ENCODE assay signal across 8 cellular contexts in the genomic region with DNA sequence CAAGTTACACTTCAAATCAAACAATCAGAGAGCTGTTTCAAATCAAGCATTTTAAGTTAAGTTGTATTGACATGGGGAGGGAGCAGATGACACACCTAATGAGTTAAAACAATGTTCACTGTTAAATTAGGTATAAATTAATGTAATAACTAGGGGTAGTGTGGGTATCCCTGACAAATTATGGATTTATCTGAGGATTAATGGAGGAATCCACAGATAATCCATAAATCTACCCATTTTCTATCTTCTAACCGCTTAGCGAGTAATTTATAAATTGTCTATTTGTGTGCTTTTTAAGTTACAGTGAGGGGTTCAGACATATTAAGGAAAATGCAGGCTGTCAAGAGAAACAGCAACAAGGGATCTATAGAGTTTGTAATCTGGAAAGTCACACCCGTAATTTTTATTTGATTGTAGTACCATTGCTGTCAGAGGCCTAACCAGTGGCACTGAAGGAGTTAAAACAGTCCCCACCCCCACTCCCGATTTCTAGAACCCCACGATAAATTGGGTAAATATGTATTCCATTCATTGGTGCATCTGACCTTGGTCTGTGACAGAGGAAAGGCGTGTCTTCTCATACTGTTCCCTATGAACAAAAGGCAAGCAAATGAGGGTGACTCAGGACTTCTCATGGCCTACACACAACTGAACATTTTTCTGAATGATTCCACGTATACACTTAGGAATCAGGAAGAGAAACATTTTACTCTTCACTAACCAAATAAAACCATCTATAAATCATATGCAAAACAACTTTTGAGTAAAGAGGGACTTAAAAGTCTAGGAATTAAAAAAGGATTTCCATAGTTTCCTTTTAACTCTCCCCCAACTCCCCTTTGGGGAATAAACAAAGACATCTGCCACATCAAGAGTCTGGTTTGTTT. TPM values are rescaled to one million over a fixed set of nuclear protein-coding genes. Genes with fewer than 3 reads are reported as not detected.
DNase-seq lines count a peak whose midpoint lies in the region; FAIRE-seq and TF ChIP-seq lines count a peak whose summit lies in the region.

No MANE protein-coding gene starts in this region.

- no peaks in the 10 kb centered on the region for H3K27me3 ChIP-seq in H1 (replicated peaks in 1 of 4; ENCODE audit: control insufficient read depth in 3 of 4, extremely low read depth in 1 of 4, insufficient read depth in 3 of 4, low read length in 3 of 4)
- no peaks in the 10 kb centered on the region for H3K27me3 ChIP-seq in vagina

- no peak overlapping the region for H4K91ac ChIP-seq in H1 (replicated peaks; ENCODE audit: insufficient read length, low read length)

- H3K4me1 ChIP-seq in H1 (replicated peaks in 1 of 4; ENCODE audit: control insufficient read depth in 3 of 4, insufficient read depth in 4 of 4, low read length in 3 of 4): peaks cover 10 to 24% (median 19%) of the 10 kb centered on the region in 4 experiments
- peaks cover 78% of the 10 kb centered on the region for H3K4me1 ChIP-seq in vagina

- no peak overlapping the region for H3K14ac ChIP-seq in H1 (ENCODE audit: insufficient read length)

- CTCF ChIA-PET in H1 (lab: Charles Lee; ENCODE audit: partially characterized antibody): interaction anchor here (0.5 to 2.4 kb wide), 4 partner anchors 9 to 594 kb away, joined by 3 to 8 read pairs (median 4); no protein-coding TSS in a partner anchor

- no peaks in the 10 kb centered on the region for H3K27me3 Mint-ChIP-seq in activated T-cell treated with anti-CD3 and anti-CD28 coated beads, Interleukin-2, amount 50 U/mL, for 24 hours

- peak overlapping the region; percentile 19 to 25; a peak in 3 of 4 replicates for H3K4me2 ChIP-seq in H1 (ENCODE audit: insufficient read depth in 1 of 2, low read depth in 2 of 2, low read length in 2 of 2)

- no peak overlapping the region for H3K23ac ChIP-seq in H1 (ENCODE audit: insufficient read length)

- H3K4ac ChIP-seq in H1 (replicated peaks; ENCODE audit: insufficient read length, low read depth, low read length): no peak overlapping the region

- H3K4me3 ChIP-seq in H1 (ENCODE audit: extremely low read depth in 1 of 4, insufficient read depth in 2 of 4, low read depth in 3 of 4, low read length in 4 of 4) (peak overlapping the region in 1 of 4 experiments; percentile 71; a peak in 1 of 8 replicates), vagina (peak overlapping the region in 1 of 2 donors; percentile 17)

- H2BK120ac ChIP-seq in H1 (replicated peaks; ENCODE audit: low read depth, low read length): no peak overlapping the region

- peak overlapping the region; percentile 99 for H3K27ac Mint-ChIP-seq in activated T-cell treated with anti-CD3 and anti-CD28 coated beads, Interleukin-2, amount 50 U/mL, for 24 hours

- no peak overlapping the region for H2AFZ ChIP-seq in H1 (ENCODE audit: low read length)

- H2BK12ac ChIP-seq in H1 (ENCODE audit: low read depth, low read length): no peak overlapping the region

- TF ChIP-seq CTCF in H1 (IDR thresholded peaks at IDR 0.05; ENCODE audit: control extremely low read depth in 1 of 3, insufficient read depth in 1 of 3, low read depth in 1 of 3, low read length in 3 of 3) (no peak), vagina (IDR thresholded peaks at IDR 0.05) (no peak)

- peaks cover 3 to 35% (median 11%) of the 10 kb centered on the region in 4 experiments for H3K36me3 ChIP-seq in H1 (ENCODE audit: control insufficient read depth in 2 of 4, insufficient read depth in 4 of 4, low read length in 3 of 4)
- peaks cover 0 to 18% of the 10 kb centered on the region in 2 donors for H3K36me3 ChIP-seq in vagina

- H3K23me2 ChIP-seq in H1 (ENCODE audit: low read depth, low read length): peaks cover 4% of the 10 kb centered on the region; the same call in 1 of the 2 replicates

- H3K27ac ChIP-seq in H1 (ENCODE audit: low read depth, low read length): no peak overlapping the region
- H3K27ac ChIP-seq in vagina: peak overlapping the region; percentile 100

- no peaks in the 10 kb centered on the region for H3K79me1 ChIP-seq in H1 (ENCODE audit: low read depth, low read length)

- H3K9me3 ChIP-seq in H1 (ENCODE audit: insufficient read depth in 2 of 2, low read depth in 1 of 2, low read length in 1 of 2): no peaks in the 10 kb centered on the region
- no peaks in the 10 kb centered on the region for H3K9me3 ChIP-seq in vagina

- H3K79me2 ChIP-seq in H1 (ENCODE audit: control insufficient read depth in 1 of 2, insufficient read depth in 2 of 2, low read length in 2 of 2): peaks cover 22 to 56% of the 10 kb centered on the region in 2 experiments

- TF ChIP-seq EP300 in H1 (IDR thresholded peaks at IDR 0.05; ENCODE audit: borderline replicate concordance in 1 of 2, low read depth in 2 of 2, low read length in 2 of 2): no peak

- peaks cover 18 to 24% of the 10 kb centered on the region in 2 experiments for H4K20me1 ChIP-seq in H1 (replicated peaks in 1 of 2; ENCODE audit: control insufficient read depth in 1 of 2, insufficient read depth in 2 of 2, low read length in 2 of 2)

- no peak overlapping the region for H2BK15ac ChIP-seq in H1 (ENCODE audit: low read length)

- H3K4me3 Mint-ChIP-seq in activated T-cell treated with anti-CD3 and anti-CD28 coated beads, Interleukin-2, amount 50 U/mL, for 24 hours: peak overlapping the region; percentile 94

- POLR2A ChIA-PET in H1 (lab: Charles Lee; ENCODE audit: partially characterized antibody): interaction anchor here (1.2 to 3.6 kb wide), 3 partner anchors 8 to 83 kb away, joined by 3 to 35 read pairs (median 4); partner anchors contain the start of gene IRF2BP2

- intact Hi-C loops in vagina (cut with DNase I): loop anchor here (5.0 kb wide), 1 partner anchor 100 kb away; no protein-coding TSS in a partner anchor

- H3K56ac ChIP-seq in H1 (replicated peaks; ENCODE audit: insufficient read length, low read depth, low read length): no peak overlapping the region

- no peak overlapping the region for H4K5ac ChIP-seq in H1 (ENCODE audit: insufficient read length, low read depth, low read length)

- no peak overlapping the region for H3K18ac ChIP-seq in H1 (ENCODE audit: extremely low read depth, low read length)

- H2BK20ac ChIP-seq in H1 (ENCODE audit: low read length): no peak overlapping the region

- peaks cover 64% of the 10 kb centered on the region for H3K36me3 Mint-ChIP-seq in activated T-cell treated with anti-CD3 and anti-CD28 coated beads, Interleukin-2, amount 50 U/mL, for 24 hours (ENCODE audit: low read depth)

- no peak overlapping the region for H2AK5ac ChIP-seq in H1 (ENCODE audit: low read depth, low read length)

- no peak overlapping the region for H3K9ac ChIP-seq in H1 (replicated peaks in 1 of 4; ENCODE audit: extremely low read depth in 1 of 4, low read depth in 3 of 4, low read length in 3 of 4)

- WGBS in H1 (ENCODE audit: extremely low coverage in 1 of 2, insufficient coverage in 1 of 2, insufficient read length in 1 of 2, insufficient replicate concordance in 2 of 2, low coverage in 1 of 2, low lambda C conversion rate in 2 of 2, missing lambda C conversion rate in 1 of 2), 2 experiments: 76% methylated on average over 7 of the region's 7 CpGs; no CpG with 5 or more reads in 1 of the 2 experiments

- no peak overlapping the region for H2BK5ac ChIP-seq in H1 (ENCODE audit: low read depth, low read length)

- no peak for DNase-seq in activated T-cell treated with anti-CD3 and anti-CD28 coated beads, Interleukin-2, amount 50 U/mL, for 24 hours
- DNase-seq in activated T-cell treated with anti-CD3 and anti-CD28 coated beads for 4 hours: no peak
- peak; percentile 75 for DNase-seq in NCI-H1436 (lab: John Stamatoyannopoulos, UW)
- DNase-seq in SW480 (ENCODE audit: low spot score): peak; percentile 95
- no peak for DNase-seq in H1 (ENCODE audit: low read depth in 1 of 2, low spot score in 2 of 2)
- peak; percentile 78 for DNase-seq in myocyte (ENCODE audit: low read depth)
- no peak for DNase-seq in vagina (ENCODE audit: extremely low spot score in 2 of 2)
- DNase-seq in stimulated activated CD4-positive, alpha-beta T cell treated with anti-CD3 and anti-CD28 coated beads, Interleukin-2, amount 100 ng/mL, for 24 hours: no peak

- TF ChIP-seq POLR2A in H1 (IDR thresholded peaks at IDR 0.05; ENCODE audit: control extremely low read depth in 1 of 2, low read depth in 2 of 2, low read length in 2 of 2): no peak
- no peak for TF ChIP-seq POLR2A in vagina (IDR thresholded peaks at IDR 0.05)

- H4K8ac ChIP-seq in H1 (ENCODE audit: extremely low read depth, insufficient read depth, low read length): no peak overlapping the region

- no peak for FAIRE-seq in H1 (lab: Jason Lieb, UNC)

- no peak for TF ChIP-seq RAD21 in H1 (IDR thresholded peaks at IDR 0.05 in 1 of 2, conservative IDR thresholded peaks at IDR 0.05 in 1 of 2; ENCODE audit: low read depth in 2 of 2, low read length in 2 of 2)

- H3K9me3 Mint-ChIP-seq in activated T-cell treated with anti-CD3 and anti-CD28 coated beads, Interleukin-2, amount 50 U/mL, for 24 hours: no peaks in the 10 kb centered on the region

- H3K4me1 Mint-ChIP-seq in activated T-cell treated with anti-CD3 and anti-CD28 coated beads, Interleukin-2, amount 50 U/mL, for 24 hours (ENCODE audit: low read depth): peaks cover 80% of the 10 kb centered on the region

TF ChIP-seq in H1, 55 proteins besides CTCF, POLR2A, EP300 and RAD21 (continues in another document):
- TF ChIP-seq CBX8 (IDR thresholded peaks at IDR 0.05; ENCODE audit: borderline replicate concordance, low read depth, low read length) (no peak), RXRA (IDR thresholded peaks at IDR 0.05; ENCODE audit: insufficient read depth, low read depth, low read length) (no peak), TAF1 (IDR thresholded peaks at IDR 0.05; ENCODE audit: low read depth, low read length) (no peak)

RNA-seq across cellular contexts. Expression of gene IRF2BP2, which starts 7.4 kb away (rescaled TPM):
- total RNA-seq in H1 (2021; fragmentation: NEBNext Ultra II Directional; extraction: Animal tissue kit (Norgen Biotek cat#: 25700)): 67.5 and 68.9 TPM in 2 replicates
- polyA plus RNA-seq in H1 (2011; rRNA removed): 24.9 and 36.0 TPM in 2 replicates
- polyA plus RNA-seq in H1 (2011; cell fraction: cytosol; rRNA removed): 14.9 TPM
- 108 TPM for polyA plus RNA-seq in H1 (2011; cell fraction: nucleus; rRNA removed)
- polyA plus RNA-seq in H1 (2012, experiment 1 of 2): 22.9 to 44.8 TPM (median 38.6 TPM) in 4 replicates
- 26.3 TPM for polyA plus RNA-seq in H1 (2012, experiment 2 of 2)
- 31.8 TPM for polyA plus RNA-seq in H1 (2013, experiment 1 of 2)
- polyA plus RNA-seq in H1 (2013, experiment 2 of 2): 31.3 TPM
- 22.1 and 38.7 TPM in 2 replicates for polyA minus RNA-seq in H1 (2011; rRNA and poly(A)+ RNA removed)
- polyA minus RNA-seq in H1 (2011; cell fraction: cytosol; rRNA and poly(A)+ RNA removed): 41.8 TPM
- 37.3 TPM for polyA minus RNA-seq in H1 (2011; cell fraction: nucleus; rRNA and poly(A)+ RNA removed)
- 60.2 and 63.5 TPM in 2 replicates for total RNA-seq in myocyte
- polyA plus RNA-seq in myocyte (2012): 76.8 TPM
- total RNA-seq in vagina: 72.9 TPM

Comparison
In these comparisons a context has a peak if more than half of its experiments do, and no peak if none do; other contexts are left out.
1. DNase-seq: peak in NCI-H1436 (single experiment), SW480 (single experiment) and myocyte (single experiment); none in activated T-cell treated with anti-CD3 and anti-CD28 coated beads, Interleukin-2, amount 50 U/mL, for 24 hours (single experiment), activated T-cell treated with anti-CD3 and anti-CD28 coated beads for 4 hours (single experiment), H1 (0 of 2), vagina (0 of 2) and stimulated activated CD4-positive, alpha-beta T cell treated with anti-CD3 and anti-CD28 coated beads, Interleukin-2, amount 100 ng/mL, for 24 hours (0 of 2).